3 cellular contexts compared by ENCODE assay signal in the genomic region with DNA sequence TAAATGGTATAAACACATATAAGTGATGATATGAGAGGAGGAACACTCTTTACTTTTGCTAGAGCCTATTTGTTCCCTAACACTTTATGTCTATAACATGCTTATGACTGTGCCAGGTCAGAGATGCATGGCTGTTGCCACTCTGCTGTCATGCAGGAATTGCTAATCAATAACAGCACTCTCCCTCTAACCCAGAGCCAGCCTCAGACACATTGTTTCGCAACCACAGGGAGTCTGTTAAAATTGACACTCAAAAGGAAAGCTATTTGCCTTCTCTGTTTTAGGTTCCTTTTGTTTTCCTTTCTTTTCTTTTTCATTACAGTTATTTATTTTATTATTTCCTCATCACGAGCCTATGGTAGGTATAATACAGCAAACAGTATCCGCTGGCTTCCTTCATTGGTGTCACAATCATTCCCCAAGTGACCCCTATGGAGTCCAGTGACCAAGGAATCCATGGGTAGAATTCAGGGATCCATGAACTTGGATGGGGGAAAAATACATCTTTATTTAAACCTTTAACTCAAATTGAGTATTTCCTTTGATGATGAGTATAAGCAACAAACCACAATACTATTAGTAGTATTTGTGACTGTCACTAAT.
TF ChIP-seq lines count a peak whose summit lies in the region.

No MANE protein-coding gene starts in this region.

TF ChIP-seq in WTC11, 78 proteins besides CTCF, POLR2A, EP300 and RAD21 (continues in another document):
- TF ChIP-seq, protein P1, sequence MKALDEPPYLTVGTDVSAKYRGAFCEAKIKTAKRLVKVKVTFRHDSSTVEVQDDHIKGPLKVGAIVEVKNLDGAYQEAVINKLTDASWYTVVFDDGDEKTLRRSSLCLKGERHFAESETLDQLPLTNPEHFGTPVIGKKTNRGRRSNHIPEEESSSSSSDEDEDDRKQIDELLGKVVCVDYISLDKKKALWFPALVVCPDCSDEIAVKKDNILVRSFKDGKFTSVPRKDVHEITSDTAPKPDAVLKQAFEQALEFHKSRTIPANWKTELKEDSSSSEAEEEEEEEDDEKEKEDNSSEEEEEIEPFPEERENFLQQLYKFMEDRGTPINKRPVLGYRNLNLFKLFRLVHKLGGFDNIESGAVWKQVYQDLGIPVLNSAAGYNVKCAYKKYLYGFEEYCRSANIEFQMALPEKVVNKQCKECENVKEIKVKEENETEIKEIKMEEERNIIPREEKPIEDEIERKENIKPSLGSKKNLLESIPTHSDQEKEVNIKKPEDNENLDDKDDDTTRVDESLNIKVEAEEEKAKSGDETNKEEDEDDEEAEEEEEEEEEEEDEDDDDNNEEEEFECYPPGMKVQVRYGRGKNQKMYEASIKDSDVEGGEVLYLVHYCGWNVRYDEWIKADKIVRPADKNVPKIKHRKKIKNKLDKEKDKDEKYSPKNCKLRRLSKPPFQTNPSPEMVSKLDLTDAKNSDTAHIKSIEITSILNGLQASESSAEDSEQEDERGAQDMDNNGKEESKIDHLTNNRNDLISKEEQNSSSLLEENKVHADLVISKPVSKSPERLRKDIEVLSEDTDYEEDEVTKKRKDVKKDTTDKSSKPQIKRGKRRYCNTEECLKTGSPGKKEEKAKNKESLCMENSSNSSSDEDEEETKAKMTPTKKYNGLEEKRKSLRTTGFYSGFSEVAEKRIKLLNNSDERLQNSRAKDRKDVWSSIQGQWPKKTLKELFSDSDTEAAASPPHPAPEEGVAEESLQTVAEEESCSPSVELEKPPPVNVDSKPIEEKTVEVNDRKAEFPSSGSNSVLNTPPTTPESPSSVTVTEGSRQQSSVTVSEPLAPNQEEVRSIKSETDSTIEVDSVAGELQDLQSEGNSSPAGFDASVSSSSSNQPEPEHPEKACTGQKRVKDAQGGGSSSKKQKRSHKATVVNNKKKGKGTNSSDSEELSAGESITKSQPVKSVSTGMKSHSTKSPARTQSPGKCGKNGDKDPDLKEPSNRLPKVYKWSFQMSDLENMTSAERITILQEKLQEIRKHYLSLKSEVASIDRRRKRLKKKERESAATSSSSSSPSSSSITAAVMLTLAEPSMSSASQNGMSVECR (CRISPR knock-in tag; IDR thresholded peaks at IDR 0.05; ENCODE audit: borderline replicate concordance): no peak
- TF ChIP-seq FOXP1 (CRISPR knock-in tag; IDR thresholded peaks at IDR 0.05; ENCODE audit: borderline replicate concordance) (no peak), ZBTB21 (CRISPR knock-in tag; IDR thresholded peaks at IDR 0.05; ENCODE audit: borderline replicate concordance) (no peak), NFYB (CRISPR knock-in tag; conservative IDR thresholded peaks at IDR 0.05; ENCODE audit: low read depth) (no peak)
- TF ChIP-seq, protein P2, sequence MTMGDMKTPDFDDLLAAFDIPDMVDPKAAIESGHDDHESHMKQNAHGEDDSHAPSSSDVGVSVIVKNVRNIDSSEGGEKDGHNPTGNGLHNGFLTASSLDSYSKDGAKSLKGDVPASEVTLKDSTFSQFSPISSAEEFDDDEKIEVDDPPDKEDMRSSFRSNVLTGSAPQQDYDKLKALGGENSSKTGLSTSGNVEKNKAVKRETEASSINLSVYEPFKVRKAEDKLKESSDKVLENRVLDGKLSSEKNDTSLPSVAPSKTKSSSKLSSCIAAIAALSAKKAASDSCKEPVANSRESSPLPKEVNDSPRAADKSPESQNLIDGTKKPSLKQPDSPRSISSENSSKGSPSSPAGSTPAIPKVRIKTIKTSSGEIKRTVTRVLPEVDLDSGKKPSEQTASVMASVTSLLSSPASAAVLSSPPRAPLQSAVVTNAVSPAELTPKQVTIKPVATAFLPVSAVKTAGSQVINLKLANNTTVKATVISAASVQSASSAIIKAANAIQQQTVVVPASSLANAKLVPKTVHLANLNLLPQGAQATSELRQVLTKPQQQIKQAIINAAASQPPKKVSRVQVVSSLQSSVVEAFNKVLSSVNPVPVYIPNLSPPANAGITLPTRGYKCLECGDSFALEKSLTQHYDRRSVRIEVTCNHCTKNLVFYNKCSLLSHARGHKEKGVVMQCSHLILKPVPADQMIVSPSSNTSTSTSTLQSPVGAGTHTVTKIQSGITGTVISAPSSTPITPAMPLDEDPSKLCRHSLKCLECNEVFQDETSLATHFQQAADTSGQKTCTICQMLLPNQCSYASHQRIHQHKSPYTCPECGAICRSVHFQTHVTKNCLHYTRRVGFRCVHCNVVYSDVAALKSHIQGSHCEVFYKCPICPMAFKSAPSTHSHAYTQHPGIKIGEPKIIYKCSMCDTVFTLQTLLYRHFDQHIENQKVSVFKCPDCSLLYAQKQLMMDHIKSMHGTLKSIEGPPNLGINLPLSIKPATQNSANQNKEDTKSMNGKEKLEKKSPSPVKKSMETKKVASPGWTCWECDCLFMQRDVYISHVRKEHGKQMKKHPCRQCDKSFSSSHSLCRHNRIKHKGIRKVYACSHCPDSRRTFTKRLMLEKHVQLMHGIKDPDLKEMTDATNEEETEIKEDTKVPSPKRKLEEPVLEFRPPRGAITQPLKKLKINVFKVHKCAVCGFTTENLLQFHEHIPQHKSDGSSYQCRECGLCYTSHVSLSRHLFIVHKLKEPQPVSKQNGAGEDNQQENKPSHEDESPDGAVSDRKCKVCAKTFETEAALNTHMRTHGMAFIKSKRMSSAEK (CRISPR knock-in tag; IDR thresholded peaks at IDR 0.05; ENCODE audit: borderline replicate concordance): no peak

TF ChIP-seq in HepG2, 621 proteins besides CTCF, POLR2A, EP300 and RAD21 (continues in another document):
- no peak for TF ChIP-seq GFI1 (CRISPR knock-in tag; IDR thresholded peaks at IDR 0.05; ENCODE audit: borderline replicate concordance)
- no peak for TF ChIP-seq ZNF510 (CRISPR knock-in tag; IDR thresholded peaks at IDR 0.05; ENCODE audit: low read depth)
- TF ChIP-seq ZNF333 (CRISPR knock-in tag; IDR thresholded peaks at IDR 0.05; ENCODE audit: borderline replicate concordance): no peak
- no peak for TF ChIP-seq ZNF34 (CRISPR knock-in tag; IDR thresholded peaks at IDR 0.05; ENCODE audit: borderline replicate concordance)
- no peak for TF ChIP-seq ELF1 (CRISPR knock-in tag; IDR thresholded peaks at IDR 0.05)
- no peak for TF ChIP-seq PRMT3 (CRISPR knock-in tag; IDR thresholded peaks at IDR 0.05; ENCODE audit: borderline replicate concordance, low read depth)
- TF ChIP-seq, protein P3, sequence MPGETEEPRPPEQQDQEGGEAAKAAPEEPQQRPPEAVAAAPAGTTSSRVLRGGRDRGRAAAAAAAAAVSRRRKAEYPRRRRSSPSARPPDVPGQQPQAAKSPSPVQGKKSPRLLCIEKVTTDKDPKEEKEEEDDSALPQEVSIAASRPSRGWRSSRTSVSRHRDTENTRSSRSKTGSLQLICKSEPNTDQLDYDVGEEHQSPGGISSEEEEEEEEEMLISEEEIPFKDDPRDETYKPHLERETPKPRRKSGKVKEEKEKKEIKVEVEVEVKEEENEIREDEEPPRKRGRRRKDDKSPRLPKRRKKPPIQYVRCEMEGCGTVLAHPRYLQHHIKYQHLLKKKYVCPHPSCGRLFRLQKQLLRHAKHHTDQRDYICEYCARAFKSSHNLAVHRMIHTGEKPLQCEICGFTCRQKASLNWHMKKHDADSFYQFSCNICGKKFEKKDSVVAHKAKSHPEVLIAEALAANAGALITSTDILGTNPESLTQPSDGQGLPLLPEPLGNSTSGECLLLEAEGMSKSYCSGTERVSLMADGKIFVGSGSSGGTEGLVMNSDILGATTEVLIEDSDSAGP (CRISPR knock-in tag; IDR thresholded peaks at IDR 0.05; ENCODE audit: borderline replicate concordance): no peak
- no peak for TF ChIP-seq TCF7 (IDR thresholded peaks at IDR 0.05; ENCODE audit: low read depth)
- TF ChIP-seq ZNF780A (CRISPR knock-in tag; IDR thresholded peaks at IDR 0.05): no peak
- TF ChIP-seq ZNF775 (CRISPR knock-in tag; IDR thresholded peaks at IDR 0.05; ENCODE audit: borderline replicate concordance): no peak
- peak; percentile 94 for TF ChIP-seq CEBPB (IDR thresholded peaks at IDR 0.05; ENCODE audit: borderline replicate concordance, low read depth, low read length)
- TF ChIP-seq KAT2B (IDR thresholded peaks at IDR 0.05; ENCODE audit: borderline replicate concordance, low read depth, low read length): peak; percentile 29; the same call in 1 of the 2 replicates
- TF ChIP-seq ZNF737 (CRISPR knock-in tag; IDR thresholded peaks at IDR 0.05; ENCODE audit: borderline replicate concordance): no peak
- TF ChIP-seq, protein P4, sequence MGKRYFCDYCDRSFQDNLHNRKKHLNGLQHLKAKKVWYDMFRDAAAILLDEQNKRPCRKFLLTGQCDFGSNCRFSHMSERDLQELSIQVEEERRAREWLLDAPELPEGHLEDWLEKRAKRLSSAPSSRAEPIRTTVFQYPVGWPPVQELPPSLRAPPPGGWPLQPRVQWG (CRISPR knock-in tag; IDR thresholded peaks at IDR 0.05; ENCODE audit: borderline replicate concordance, low read depth): no peak
- TF ChIP-seq, protein P5, sequence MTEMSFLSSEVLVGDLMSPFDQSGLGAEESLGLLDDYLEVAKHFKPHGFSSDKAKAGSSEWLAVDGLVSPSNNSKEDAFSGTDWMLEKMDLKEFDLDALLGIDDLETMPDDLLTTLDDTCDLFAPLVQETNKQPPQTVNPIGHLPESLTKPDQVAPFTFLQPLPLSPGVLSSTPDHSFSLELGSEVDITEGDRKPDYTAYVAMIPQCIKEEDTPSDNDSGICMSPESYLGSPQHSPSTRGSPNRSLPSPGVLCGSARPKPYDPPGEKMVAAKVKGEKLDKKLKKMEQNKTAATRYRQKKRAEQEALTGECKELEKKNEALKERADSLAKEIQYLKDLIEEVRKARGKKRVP (CRISPR knock-in tag; IDR thresholded peaks at IDR 0.05): no peak
- TF ChIP-seq ZNF12 (CRISPR knock-in tag; IDR thresholded peaks at IDR 0.05): no peak
- peak; percentile 35; the same call in 1 of the 2 replicates for TF ChIP-seq FOXJ3 (CRISPR knock-in tag; IDR thresholded peaks at IDR 0.05; ENCODE audit: borderline replicate concordance)
- no peak for TF ChIP-seq ZNF782 (CRISPR knock-in tag; IDR thresholded peaks at IDR 0.05; ENCODE audit: borderline replicate concordance)
- TF ChIP-seq CBX2 (IDR thresholded peaks at IDR 0.05; ENCODE audit: low read depth, low read length): no peak
- TF ChIP-seq CBX2 (CRISPR knock-in tag; IDR thresholded peaks at IDR 0.05; ENCODE audit: low read depth): no peak
- TF ChIP-seq KAT8 (CRISPR knock-in tag; IDR thresholded peaks at IDR 0.05): no peak
- TF ChIP-seq MAF1 (CRISPR knock-in tag; IDR thresholded peaks at IDR 0.05; ENCODE audit: borderline replicate concordance): no peak
- TF ChIP-seq KMT2A (CRISPR knock-in tag; IDR thresholded peaks at IDR 0.05): no peak
- no peak for TF ChIP-seq ZNF235 (CRISPR knock-in tag; IDR thresholded peaks at IDR 0.05; ENCODE audit: borderline replicate concordance)

TF ChIP-seq in SK-N-SH treated with all-trans-retinoic acid at 6 μM for 48 hours, 23 proteins besides CTCF, POLR2A, EP300 and RAD21:
- TF ChIP-seq, protein P6, sequence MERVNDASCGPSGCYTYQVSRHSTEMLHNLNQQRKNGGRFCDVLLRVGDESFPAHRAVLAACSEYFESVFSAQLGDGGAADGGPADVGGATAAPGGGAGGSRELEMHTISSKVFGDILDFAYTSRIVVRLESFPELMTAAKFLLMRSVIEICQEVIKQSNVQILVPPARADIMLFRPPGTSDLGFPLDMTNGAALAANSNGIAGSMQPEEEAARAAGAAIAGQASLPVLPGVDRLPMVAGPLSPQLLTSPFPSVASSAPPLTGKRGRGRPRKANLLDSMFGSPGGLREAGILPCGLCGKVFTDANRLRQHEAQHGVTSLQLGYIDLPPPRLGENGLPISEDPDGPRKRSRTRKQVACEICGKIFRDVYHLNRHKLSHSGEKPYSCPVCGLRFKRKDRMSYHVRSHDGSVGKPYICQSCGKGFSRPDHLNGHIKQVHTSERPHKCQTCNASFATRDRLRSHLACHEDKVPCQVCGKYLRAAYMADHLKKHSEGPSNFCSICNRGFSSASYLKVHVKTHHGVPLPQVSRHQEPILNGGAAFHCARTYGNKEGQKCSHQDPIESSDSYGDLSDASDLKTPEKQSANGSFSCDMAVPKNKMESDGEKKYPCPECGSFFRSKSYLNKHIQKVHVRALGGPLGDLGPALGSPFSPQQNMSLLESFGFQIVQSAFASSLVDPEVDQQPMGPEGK (CRISPR knock-in tag; IDR thresholded peaks at IDR 0.05; ENCODE audit: borderline replicate concordance): no peak
- no peak for TF ChIP-seq RARB (CRISPR knock-in tag; IDR thresholded peaks at IDR 0.05)
